Comparison of ENCODE assay signal across 14 cellular contexts in the genomic region with DNA sequence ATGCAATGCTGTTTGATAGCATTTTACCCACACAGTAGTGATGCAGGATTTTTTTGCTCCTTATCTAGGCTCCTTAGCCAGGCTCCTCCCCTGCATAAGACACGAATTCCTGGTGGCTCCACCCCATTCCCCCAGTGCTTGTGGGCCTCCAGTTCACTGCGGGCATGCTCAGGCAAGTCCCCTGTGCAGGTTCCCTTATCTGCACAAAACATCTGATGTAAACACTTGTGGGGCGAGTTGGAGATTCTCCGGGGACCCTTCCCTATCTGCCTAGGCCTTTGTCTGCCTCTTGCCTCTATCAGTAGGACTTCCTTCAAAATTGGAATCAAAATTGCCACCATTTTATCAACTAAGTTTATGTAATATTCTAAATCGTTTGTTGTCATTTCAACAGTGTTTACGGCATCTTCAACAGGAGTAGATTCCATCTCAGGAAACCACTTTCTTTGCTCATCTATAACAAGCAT. TPM values are rescaled to one million over a fixed set of nuclear protein-coding genes. Genes with fewer than 3 reads are reported as not detected.
A peak's percentile ranks its signal among the peaks of the same experiment; 100 is the strongest.
DNase-seq lines count a peak whose midpoint lies in the region; ATAC-seq and TF ChIP-seq lines count a peak whose summit lies in the region.
"Had no signal": no experiment of that assay in that cellular context is flagged by ENCODE, and none has a peak within 500 bp of the region (broad histone marks: within the 10 kb centered on the region; RNA-seq: fewer than 3 reads in every experiment).

No MANE protein-coding gene starts in this region.

- no peak for TF ChIP-seq CTCF in AG10803 (conservative IDR thresholded peaks at IDR 0.05; ENCODE audit: low read length)
- TF ChIP-seq CTCF in GM13977 (IDR thresholded peaks at IDR 0.05; ENCODE audit: extremely low read depth, insufficient read depth, missing control alignments) = no peak

- in situ Hi-C loops in GM13977 (cut with MboI; ENCODE audit: low pct_unique_long_range_greater_than_20kb, low sequenced_read_pairs, unreplicated experiment) = no loop called here

- intact Hi-C loops in cardiac septum (cut with DNase I) = no loop called here

- peak; percentile 27 for DNase-seq in AG10803 (ENCODE audit: low read depth)
- peak; percentile 42 for DNase-seq in NOMO-1 treated with dmso at 0.1 percent for 144 hours (lab: John Stamatoyannopoulos, UW; ENCODE audit: unreplicated experiment)
- DNase-seq in erythroblast (lab: John Stamatoyannopoulos, UW) = peak; percentile 94 to 95
- DNase-seq in SW480 (ENCODE audit: low spot score) = no peak
- no peak for DNase-seq in GM13977 (ENCODE audit: low spot score)
- no peak for DNase-seq in cardiac septum (ENCODE audit: low spot score)
- DNase-seq: activated effector memory CD4-positive, alpha-beta T cell treated with Interleukin-2 at 50 U/mL for 16 hours; Calu3; effector CD8-positive, alpha-beta T cell; NCI-H774; nucleus accumbens; stimulated activated CD4-positive, alpha-beta T cell treated with anti-CD3 and anti-CD28 coated beads, Interleukin-4, amount 100 ng/mL, for 24 hours had no signal

- peak; percentile 39 for TF ChIP-seq POLR2A in erythroblast (IDR thresholded peaks at IDR 0.05; ENCODE audit: low read length)

- ATAC-seq in GM19463 (IDR thresholded peaks at IDR 0.05; ENCODE audit: unreplicated experiment) (peak; percentile 61), GM18867 (IDR thresholded peaks at IDR 0.05; ENCODE audit: unreplicated experiment) (no peak)

- H3K4me3 ChIP-seq in AG10803 (ENCODE audit: low read length) = no peak overlapping the region

RNA-seq across cellular contexts. Expression of gene STK17A, which starts 5.4 kb away (rescaled TPM):
- 40.3 TPM for total RNA-seq in cardiac septum

Comparison
In these comparisons a context has a peak if more than half of its experiments do, and no peak if none do; other contexts are left out.
1. DNase-seq: peak in AG10803 (single experiment), NOMO-1 treated with dmso at 0.1 percent for 144 hours (single experiment) and erythroblast (2 of 2); none in SW480 (single experiment), GM13977 (single experiment) and cardiac septum (single experiment).